ENCODE assay signal across 8 cellular contexts in genomic region chr5:113294341-113295110, GRCh38.
DNase-seq lines count a peak whose midpoint lies in the region; TF ChIP-seq lines count a peak whose summit lies in the region.

No MANE protein-coding gene starts in this region.

- H3K4me3 ChIP-seq in SK-N-SH (ENCODE audit: low read depth in 2 of 2, low read length in 1 of 2) (peak overlapping the region; percentile 70 to 86), osteoblast (ENCODE audit: insufficient read depth, low read length) (peak overlapping the region; percentile 78)

- H3K4me1 Mint-ChIP-seq in activated naive CD4-positive, alpha-beta T cell treated with anti-CD3 and anti-CD28 coated beads, Interleukin-2, amount 50 U/mL, for 24 hours: peaks cover 25% of the 10 kb centered on the region
- peaks cover 12% of the 10 kb centered on the region for H3K4me1 Mint-ChIP-seq in glutamatergic neuron (ENCODE audit: low read depth, unreplicated experiment)

- WGBS in SK-N-SH (ENCODE audit: low lambda C conversion rate): under 1% methylated on average over 24 of the region's 59 CpGs

- H3K27ac Mint-ChIP-seq in activated naive CD4-positive, alpha-beta T cell treated with anti-CD3 and anti-CD28 coated beads, Interleukin-2, amount 50 U/mL, for 24 hours: no peak overlapping the region
- peak overlapping the region; percentile 90 for H3K27ac Mint-ChIP-seq in glutamatergic neuron (ENCODE audit: unreplicated experiment)

- CTCF ChIA-PET in SK-N-SH (lab: Yijun Ruan, JAX): interaction anchor here (0.6 to 3.2 kb wide), 11 partner anchors 12 to 262 kb away, joined by 3 to 11 read pairs (median 4); no protein-coding TSS in a partner anchor

- peaks cover 0 to 14% of the 10 kb centered on the region in 2 experiments; a peak in 2 of 4 replicates for H3K4me1 ChIP-seq in SK-N-SH (ENCODE audit: control insufficient read depth in 1 of 2, insufficient read depth in 2 of 2, low read depth in 1 of 2, low read length in 1 of 2)
- peaks cover 15% of the 10 kb centered on the region for H3K4me1 ChIP-seq in osteoblast (ENCODE audit: insufficient read depth, low read length)

- H3K27me3 Mint-ChIP-seq in activated naive CD4-positive, alpha-beta T cell treated with anti-CD3 and anti-CD28 coated beads, Interleukin-2, amount 50 U/mL, for 24 hours: peaks cover 36% of the 10 kb centered on the region
- H3K27me3 Mint-ChIP-seq in glutamatergic neuron (ENCODE audit: unreplicated experiment): peaks cover 7% of the 10 kb centered on the region

- H3F3A ChIP-seq in SK-N-SH (replicated peaks; ENCODE audit: insufficient read depth): no peaks in the 10 kb centered on the region

- H2AFZ ChIP-seq in SK-N-SH (ENCODE audit: low read depth) (peak overlapping the region; percentile 90), osteoblast (ENCODE audit: low read length) (peak overlapping the region; percentile 77)

- H3K4me2 ChIP-seq in SK-N-SH (peak overlapping the region; percentile 98), osteoblast (ENCODE audit: insufficient read depth, low read length) (peak overlapping the region; percentile 95)

- H3K9ac ChIP-seq in SK-N-SH: peak overlapping the region; percentile 57; the same call in 1 of the 2 replicates

- peak overlapping the region; percentile 92 for H3K4me3 Mint-ChIP-seq in activated naive CD4-positive, alpha-beta T cell treated with anti-CD3 and anti-CD28 coated beads, Interleukin-2, amount 50 U/mL, for 24 hours
- H3K4me3 Mint-ChIP-seq in glutamatergic neuron (ENCODE audit: unreplicated experiment): peak overlapping the region; percentile 96

- H4K20me1 ChIP-seq in SK-N-SH (ENCODE audit: insufficient read depth) (no peaks in the 10 kb centered on the region), osteoblast (ENCODE audit: insufficient read depth, low read length) (peaks cover 7% of the 10 kb centered on the region)

- H3K79me2 ChIP-seq in SK-N-SH (ENCODE audit: insufficient read depth) (no peaks in the 10 kb centered on the region), osteoblast (ENCODE audit: insufficient read depth, low read length) (peaks cover 4% of the 10 kb centered on the region)

- no peaks in the 10 kb centered on the region for H3K36me3 Mint-ChIP-seq in activated naive CD4-positive, alpha-beta T cell treated with anti-CD3 and anti-CD28 coated beads, Interleukin-2, amount 50 U/mL, for 24 hours
- H3K36me3 Mint-ChIP-seq in glutamatergic neuron (ENCODE audit: unreplicated experiment): peaks cover 6% of the 10 kb centered on the region

- H3K36me3 ChIP-seq in SK-N-SH (replicated peaks in 1 of 2; ENCODE audit: control insufficient read depth in 1 of 2, insufficient read depth in 2 of 2, low read length in 1 of 2) (no peaks in the 10 kb centered on the region), osteoblast (ENCODE audit: insufficient read depth, low read length) (no peaks in the 10 kb centered on the region)

- H3K27me3 ChIP-seq in SK-N-SH (ENCODE audit: insufficient read depth): peaks cover 9% of the 10 kb centered on the region; the same call in 1 of the 2 replicates
- H3K27me3 ChIP-seq in osteoblast (ENCODE audit: insufficient read depth, low read length): peaks cover 3% of the 10 kb centered on the region

- no peak for TF ChIP-seq CTCF in GM20000 (IDR thresholded peaks at IDR 0.05; ENCODE audit: extremely low read depth, missing control alignments)
- peak; percentile 28 for TF ChIP-seq CTCF in SK-N-SH (IDR thresholded peaks at IDR 0.05)
- no peak for TF ChIP-seq CTCF in glutamatergic neuron (IDR thresholded peaks at IDR 0.05; ENCODE audit: partially characterized antibody, unreplicated experiment)
- TF ChIP-seq CTCF in osteoblast (IDR thresholded peaks at IDR 0.05; ENCODE audit: extremely low read depth, low read depth, low read length): no peak

- TF ChIP-seq EP300 in SK-N-SH (IDR thresholded peaks at IDR 0.05; ENCODE audit: borderline replicate concordance in 1 of 2, low read depth in 1 of 2, low read length in 1 of 2): peak in 1 of 2 experiments; percentile 64; a peak in 2 of 4 replicates

- TF ChIP-seq RAD21 in SK-N-SH (IDR thresholded peaks at IDR 0.05; ENCODE audit: low read length): peak; percentile 35

- H3K9me3 ChIP-seq in SK-N-SH (no peaks in the 10 kb centered on the region), osteoblast (ENCODE audit: low read depth, low read length) (no peaks in the 10 kb centered on the region)

- no peaks in the 10 kb centered on the region for H3K9me2 ChIP-seq in SK-N-SH

- POLR2A ChIA-PET in SK-N-SH (lab: Yijun Ruan, JAX): interaction anchor here (1.0 to 1.6 kb wide), 6 partner anchors 57 to 238 kb away, joined by 3 to 10 read pairs (median 5); no protein-coding TSS in a partner anchor

- no peaks in the 10 kb centered on the region for H3K9me3 Mint-ChIP-seq in activated naive CD4-positive, alpha-beta T cell treated with anti-CD3 and anti-CD28 coated beads, Interleukin-2, amount 50 U/mL, for 24 hours
- H3K9me3 Mint-ChIP-seq in glutamatergic neuron (ENCODE audit: unreplicated experiment): peaks cover 9% of the 10 kb centered on the region

- DNase-seq in COLO829 (ENCODE audit: low spot score) (peak; percentile 60), GM20000 (ENCODE audit: low spot score) (peak; percentile 88), HPDE6-E6E7 (ENCODE audit: extremely low spot score) (peak; percentile 82), SK-N-SH (peak; percentile 94), glutamatergic neuron (peak; percentile 92), osteoblast (ENCODE audit: insufficient read length, low spot score, missing footprints) (peak; percentile 97)

- H3K27ac ChIP-seq in SK-N-SH (ENCODE audit: low read depth in 2 of 2, low read length in 1 of 2) (peak overlapping the region; percentile 38 to 89), osteoblast (ENCODE audit: low read depth, low read length) (peak overlapping the region; percentile 74), temporal lobe (ENCODE audit: low read depth, low read length) (peak overlapping the region; percentile 66)

TF ChIP-seq in SK-N-SH, 30 proteins besides CTCF, POLR2A, EP300 and RAD21:
- TF ChIP-seq MAX (IDR thresholded peaks at IDR 0.05; ENCODE audit: low read depth) (peak; percentile 48; the same call in 1 of the 2 replicates), FOXJ3 (CRISPR knock-in tag; IDR thresholded peaks at IDR 0.05) (peak; percentile 37; the same call in 1 of the 2 replicates), SIN3A (IDR thresholded peaks at IDR 0.05; ENCODE audit: borderline replicate concordance, low read depth, low read length) (peak; percentile 50; the same call in 1 of the 2 replicates), PBX3 (IDR thresholded peaks at IDR 0.05) (0 out of 2 replicates have a peak, but pooled peaks have one; percentile 23), GATA2 (CRISPR knock-in tag; IDR thresholded peaks at IDR 0.05) (no peak), TCF12 (IDR thresholded peaks at IDR 0.05) (peak; percentile 84), CHD2 (IDR thresholded peaks at IDR 0.05; ENCODE audit: low read length, partially characterized antibody) (peak; percentile 18), EZH2phosphoT487 (IDR thresholded peaks at IDR 0.05; ENCODE audit: borderline replicate concordance, low read depth) (no peak), POLR2AphosphoS5 (IDR thresholded peaks at IDR 0.05; ENCODE audit: low read depth, low read length) (peak; percentile 54; the same call in 1 of the 2 replicates), TAF1 (IDR thresholded peaks at IDR 0.05; ENCODE audit: borderline replicate concordance, low read depth, low read length) (peak; percentile 44; the same call in 1 of the 2 replicates), YY1 (IDR thresholded peaks at IDR 0.05; ENCODE audit: low read depth) (no peak), SMC3 (IDR thresholded peaks at IDR 0.05; ENCODE audit: low read depth, low read length) (peak; percentile 15; the same call in 1 of the 2 replicates), RCOR1 (IDR thresholded peaks at IDR 0.05; ENCODE audit: low read length) (peak; percentile 73; the same call in 1 of the 2 replicates), USF1 (IDR thresholded peaks at IDR 0.05; ENCODE audit: borderline replicate concordance, low read depth) (peak; percentile 75), FOXM1 (IDR thresholded peaks at IDR 0.05; ENCODE audit: low read depth) (no peak), MXI1 (IDR thresholded peaks at IDR 0.05; ENCODE audit: low read depth, low read length) (peak; percentile 70; the same call in 1 of the 2 replicates), USF2 (IDR thresholded peaks at IDR 0.05; ENCODE audit: borderline replicate concordance, low read depth, low read length) (no peak), NRF1 (IDR thresholded peaks at IDR 0.05; ENCODE audit: low read depth, low read length) (0 out of 2 replicates have a peak, but pooled peaks have one; percentile 8)

Comparison
In these comparisons a context has a peak if more than half of its experiments do, and no peak if none do; other contexts are left out.
1. Peak in every context shown above with its lines: DNase-seq, H3K4me3 ChIP-seq and H3K27ac ChIP-seq.